9 cellular contexts compared by ENCODE assay signal in genomic region chr9:133119039-133119438, GRCh38. TPM values are rescaled to one million over a fixed set of nuclear protein-coding genes. Genes with fewer than 3 reads are reported as not detected.
A peak's percentile ranks its signal among the peaks of the same experiment; 100 is the strongest.
DNase-seq lines count a peak whose midpoint lies in the region; TF ChIP-seq lines count a peak whose summit lies in the region.
"Had no signal": no experiment of that assay in that cellular context is flagged by ENCODE, and none has a peak within 500 bp of the region (broad histone marks: within the 10 kb centered on the region; RNA-seq: fewer than 3 reads in every experiment).

No MANE protein-coding gene starts in this region.

- peak overlapping the region; percentile 63 for H3K4me3 Mint-ChIP-seq in activated naive CD4-positive, alpha-beta T cell treated with anti-CD3 and anti-CD28 coated beads, Interleukin-2, amount 50 U/mL, for 24 hours
- peak overlapping the region; percentile 91 for H3K4me3 Mint-ChIP-seq in endothelial cell (ENCODE audit: unreplicated experiment)

- peaks cover 59% of the 10 kb centered on the region for H3K4me1 Mint-ChIP-seq in activated naive CD4-positive, alpha-beta T cell treated with anti-CD3 and anti-CD28 coated beads, Interleukin-2, amount 50 U/mL, for 24 hours
- H3K4me1 Mint-ChIP-seq in endothelial cell (ENCODE audit: unreplicated experiment), result peaks cover 61% of the 10 kb centered on the region

- H3K36me3 ChIP-seq in muscle layer of duodenum (ENCODE audit: control insufficient read depth in 1 of 2, insufficient read depth in 2 of 2, low read length in 2 of 2), result no peaks in the 10 kb centered on the region
- no peaks in the 10 kb centered on the region for H3K36me3 ChIP-seq in uterus

- H3K27me3 Mint-ChIP-seq in activated naive CD4-positive, alpha-beta T cell treated with anti-CD3 and anti-CD28 coated beads, Interleukin-2, amount 50 U/mL, for 24 hours, result no peaks in the 10 kb centered on the region
- peaks cover 17% of the 10 kb centered on the region for H3K27me3 Mint-ChIP-seq in endothelial cell (ENCODE audit: unreplicated experiment)
- H3K27me3 Mint-ChIP-seq: IgD-negative memory B cell had no signal

- peak overlapping the region; percentile 54 for H3K27ac ChIP-seq in muscle layer of duodenum (ENCODE audit: low read length)
- H3K27ac ChIP-seq in uterus, result peak overlapping the region; percentile 86

- H3K27me3 ChIP-seq in muscle layer of duodenum (ENCODE audit: low read depth, low read length), result no peaks in the 10 kb centered on the region
- H3K27me3 ChIP-seq in uterus, result no peaks in the 10 kb centered on the region

- TF ChIP-seq CTCF in endothelial cell (IDR thresholded peaks at IDR 0.05; ENCODE audit: unreplicated experiment) (no peak), uterus (IDR thresholded peaks at IDR 0.05) (no peak)

- H3K9me3 ChIP-seq in muscle layer of duodenum (ENCODE audit: control insufficient read depth in 1 of 2, low read length in 2 of 2) (no peaks in the 10 kb centered on the region), uterus (no peaks in the 10 kb centered on the region)

- H3K36me3 Mint-ChIP-seq in activated naive CD4-positive, alpha-beta T cell treated with anti-CD3 and anti-CD28 coated beads, Interleukin-2, amount 50 U/mL, for 24 hours, result no peaks in the 10 kb centered on the region
- peaks cover 16% of the 10 kb centered on the region for H3K36me3 Mint-ChIP-seq in endothelial cell (ENCODE audit: low read depth, unreplicated experiment)
- H3K36me3 Mint-ChIP-seq: IgD-negative memory B cell had no signal

- H3K4me3 ChIP-seq in muscle layer of duodenum (ENCODE audit: low read depth in 1 of 2, low read length in 2 of 2) (peak overlapping the region in 1 of 2 donors; percentile 87), uterus (peak overlapping the region in 1 of 2 donors; percentile 10)

- no peak overlapping the region for H3K27ac Mint-ChIP-seq in activated naive CD4-positive, alpha-beta T cell treated with anti-CD3 and anti-CD28 coated beads, Interleukin-2, amount 50 U/mL, for 24 hours
- H3K27ac Mint-ChIP-seq in endothelial cell (ENCODE audit: unreplicated experiment), result peak overlapping the region; percentile 83

- no peak for TF ChIP-seq POLR2A in uterus (IDR thresholded peaks at IDR 0.05)

- H3K4me1 ChIP-seq in muscle layer of duodenum (ENCODE audit: control insufficient read depth in 1 of 2, insufficient read depth in 2 of 2, low read length in 2 of 2) (peaks cover 34 to 64% of the 10 kb centered on the region in 2 donors), uterus (peaks cover 0 to 23% of the 10 kb centered on the region in 2 donors)

- no peaks in the 10 kb centered on the region for H3K9me3 Mint-ChIP-seq in activated naive CD4-positive, alpha-beta T cell treated with anti-CD3 and anti-CD28 coated beads, Interleukin-2, amount 50 U/mL, for 24 hours
- H3K9me3 Mint-ChIP-seq in endothelial cell (ENCODE audit: unreplicated experiment), result no peaks in the 10 kb centered on the region
- H3K9me3 Mint-ChIP-seq: IgD-negative memory B cell had no signal

- intact Hi-C loops in uterus (cut with DNase I; ENCODE audit: low total_unique reads), result no loop called here

- no peak for DNase-seq in activated naive CD4-positive, alpha-beta T cell treated with anti-CD3 and anti-CD28 coated beads, Interleukin-2, amount 50 U/mL, for 16 hours
- peak; percentile 39 for DNase-seq in endothelial cell (ENCODE audit: low spot score)
- DNase-seq in uterus, result peak in 1 of 2 donors; percentile 47
- no peak for DNase-seq in 8988T
- DNase-seq in NAMALWA (ENCODE audit: low spot score), result no peak
- DNase-seq in NCI-H2107 treated with DMSO at 0.1 percent for 48 hours (lab: John Stamatoyannopoulos, UW; ENCODE audit: unreplicated experiment), result no peak

RNA-seq across cellular contexts. Expression of gene RALGDS, which starts 2.0 kb away (rescaled TPM):
- total RNA-seq in endothelial cell (ENCODE audit: unreplicated experiment) (80.6 TPM), uterus (10 to 100 TPM; 14.1 to 67.9 (median 30.3) TPM)

RNA-seq across cellular contexts. Expression of gene GBGT1, which starts 44.7 kb away (rescaled TPM):
- 98.4 TPM for total RNA-seq in endothelial cell (ENCODE audit: unreplicated experiment)
- 10 to 100 TPM in 2 of 4 donors, 1 to 10 TPM in 2; 3.5 to 28.5 (median 9.8) TPM for total RNA-seq in uterus

RNA-seq across cellular contexts. Expression of gene CEL, which starts 57.3 kb away (rescaled TPM):
- total RNA-seq in endothelial cell (ENCODE audit: unreplicated experiment), result 4.2 TPM
- total RNA-seq in uterus, result 1 to 10 TPM in 1 of 4 donors, under 1 TPM in 2, not detected in 1; 0.26 to 1.4 (median 0.62) TPM
